Comparison of ENCODE assay signal across 18 cellular contexts in the genomic region with DNA sequence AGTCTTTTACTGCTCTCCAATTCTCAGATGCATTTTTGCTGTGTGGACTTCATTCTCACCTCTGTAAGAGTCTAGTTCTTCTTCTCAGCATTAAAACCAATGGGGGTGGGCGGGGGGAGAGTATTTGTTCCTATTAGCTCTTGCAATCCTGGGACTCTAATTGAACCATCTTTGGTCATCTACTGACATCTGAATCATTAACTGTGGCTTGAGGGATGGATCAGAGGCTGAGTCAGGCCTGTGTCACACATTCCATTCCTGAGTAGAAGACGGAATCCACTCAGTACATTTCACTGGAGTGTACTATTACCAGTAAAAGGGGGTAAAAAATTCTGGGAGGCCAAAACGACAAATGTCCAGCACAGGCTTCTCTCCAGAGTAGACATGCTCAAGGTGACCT. TPM values are rescaled to one million over a fixed set of nuclear protein-coding genes. Genes with fewer than 3 reads are reported as not detected.
DNase-seq lines count a peak whose midpoint lies in the region; ATAC-seq and TF ChIP-seq lines count a peak whose summit lies in the region.
"Had no signal": no experiment of that assay in that cellular context is flagged by ENCODE, and none has a peak within 500 bp of the region (broad histone marks: within the 10 kb centered on the region; RNA-seq: fewer than 3 reads in every experiment).

No MANE protein-coding gene starts in this region.

- 81 to 95% methylated on average over 3 of the region's 3 CpGs for WGBS in aorta, 2 donors

- DNase-seq in A172 (ENCODE audit: low spot score) (peak; percentile 85), HS-27A (ENCODE audit: low read depth) (peak; percentile 94), amniotic epithelial cell (ENCODE audit: low read depth) (peak; percentile 70), fibroblast of villous mesenchyme (ENCODE audit: low read depth) (peak; percentile 49), aorta (no peak), COLO829 (ENCODE audit: low spot score) (no peak)
- no peak for DNase-seq in stimulated activated naive CD8-positive, alpha-beta T cell treated with anti-CD3 and anti-CD28 coated beads, Interleukin-15, Interleukin-2, amounts not matched to agents 100 U/mL and 50 U/mL, for 24 hours
- DNase-seq in activated naive CD4-positive, alpha-beta T cell (lab: John Stamatoyannopoulos, UW), result no peak
- DNase-seq: activated T-cell treated with anti-CD3 and anti-CD28 coated beads, Interleukin-2, amount 50 U/mL, for 24 hours; esophagus squamous epithelium; MV-4-11; NCI-H524 treated with DMSO at 0.1 percent for 48 hours; tibial artery had no signal

- intact Hi-C loops in aorta (cut with DNase I), result no loop called here

- H3K4me3 ChIP-seq in fibroblast of villous mesenchyme (ENCODE audit: low read depth, low read length), result no peak overlapping the region
- H3K4me3 ChIP-seq in aorta (ENCODE audit: low read length in 2 of 2), result no peak overlapping the region
- H3K4me3 ChIP-seq: A549, esophagus squamous epithelium, SK-N-MC, skin epidermis, tibial artery had no signal

- H3K4me1 ChIP-seq in aorta (ENCODE audit: control insufficient read depth in 1 of 2, insufficient read depth in 2 of 2, low read length in 2 of 2), result no peaks in the 10 kb centered on the region
- H3K4me1 ChIP-seq: A549, esophagus squamous epithelium, tibial artery had no signal

- H3K36me3 ChIP-seq in aorta (ENCODE audit: control insufficient read depth in 1 of 2, insufficient read depth in 2 of 2, low read length in 1 of 2), result peaks cover 11 to 23% of the 10 kb centered on the region in 2 donors

- no peak overlapping the region for H3K27ac ChIP-seq in aorta (ENCODE audit: low read depth in 1 of 2, low read length in 2 of 2)
- H3K27ac ChIP-seq: A549, esophagus squamous epithelium, SK-N-MC, skin epidermis, tibial artery had no signal

- ATAC-seq in aorta (ENCODE audit: low FRiP score), result no peak
- ATAC-seq in stimulated activated naive CD8-positive, alpha-beta T cell treated with anti-CD3 and anti-CD28 coated beads, Interleukin-15, Interleukin-2, amounts not matched to agents 100 U/mL and 50 U/mL, for 24 hours, result no peak

- no peaks in the 10 kb centered on the region for H3K9me3 ChIP-seq in aorta (ENCODE audit: control insufficient read depth, low read length)
- H3K9me3 ChIP-seq: esophagus squamous epithelium, tibial artery had no signal

- TF ChIP-seq CTCF in fibroblast of villous mesenchyme (IDR thresholded peaks at IDR 0.05; ENCODE audit: insufficient read depth, low read depth, low read length), result no peak

- no peaks in the 10 kb centered on the region for H3K27me3 ChIP-seq in aorta (ENCODE audit: control insufficient read depth in 1 of 2, insufficient read depth in 2 of 2, low read length in 1 of 2)
- H3K27me3 ChIP-seq: esophagus squamous epithelium, tibial artery had no signal

RNA-seq across cellular contexts. Expression of a gene that starts 12.8 kb away (rescaled TPM):
- total RNA-seq in A172 (2014; rRNA removed; shearing (Covaris generic)), result 10.1 and 16.3 TPM in 2 replicates
- 13.5 and 14.7 TPM in 2 replicates for total RNA-seq in fibroblast of villous mesenchyme
- total RNA-seq in aorta, result 10 to 100 TPM; 10.0 to 11.7 TPM
- 10 to 100 TPM; 11.8 to 13.8 TPM for polyA plus RNA-seq in aorta

RNA-seq across cellular contexts. Expression of a gene that starts 14.3 kb away (rescaled TPM):
- total RNA-seq in A172 (2014; rRNA removed; shearing (Covaris generic)), result 2.1 and 5.8 TPM in 2 replicates
- 2.2 and 2.6 TPM in 2 replicates for total RNA-seq in fibroblast of villous mesenchyme
- 1 to 10 TPM; 3.3 to 9.2 TPM for total RNA-seq in aorta
- polyA plus RNA-seq in aorta, result 1 to 10 TPM; 2.7 to 2.9 TPM

RNA-seq across cellular contexts. Expression of a gene that starts 33.0 kb away (rescaled TPM):
- not detected in 2 replicates for total RNA-seq in A172 (2014; rRNA removed; shearing (Covaris generic))
- total RNA-seq in fibroblast of villous mesenchyme (not detected in 2 replicates), aorta (not detected)
- not detected for polyA plus RNA-seq in aorta
- total RNA-seq: cardiac septum, esophagus squamous epithelium had no signal
- polyA plus RNA-seq: A549, neural cell had no signal

RNA-seq across cellular contexts. Expression of a gene that starts 51.4 kb away (rescaled TPM):
- 0.55 and 0.60 TPM in 2 replicates for total RNA-seq in A172 (2014; rRNA removed; shearing (Covaris generic))
- total RNA-seq in fibroblast of villous mesenchyme, result not detected in 2 replicates
- not detected for total RNA-seq in aorta
- under 1 TPM in 1 of 2 donors, not detected in 1; 0.88 TPM for polyA plus RNA-seq in aorta
- total RNA-seq: cardiac septum had no signal
- polyA plus RNA-seq: neural cell had no signal

Comparison
In these comparisons a context has a peak if more than half of its experiments do, and no peak if none do; other contexts are left out.
1. DNase-seq: peak in A172 (single experiment), HS-27A (single experiment), amniotic epithelial cell (single experiment) and fibroblast of villous mesenchyme (single experiment); none in aorta (0 of 2), COLO829 (single experiment), stimulated activated naive CD8-positive, alpha-beta T cell treated with anti-CD3 and anti-CD28 coated beads, Interleukin-15, Interleukin-2, amounts not matched to agents 100 U/mL and 50 U/mL, for 24 hours (single experiment) and activated naive CD4-positive, alpha-beta T cell (0 of 4).